ENCODE assay signal across 13 cellular contexts in the genomic region with DNA sequence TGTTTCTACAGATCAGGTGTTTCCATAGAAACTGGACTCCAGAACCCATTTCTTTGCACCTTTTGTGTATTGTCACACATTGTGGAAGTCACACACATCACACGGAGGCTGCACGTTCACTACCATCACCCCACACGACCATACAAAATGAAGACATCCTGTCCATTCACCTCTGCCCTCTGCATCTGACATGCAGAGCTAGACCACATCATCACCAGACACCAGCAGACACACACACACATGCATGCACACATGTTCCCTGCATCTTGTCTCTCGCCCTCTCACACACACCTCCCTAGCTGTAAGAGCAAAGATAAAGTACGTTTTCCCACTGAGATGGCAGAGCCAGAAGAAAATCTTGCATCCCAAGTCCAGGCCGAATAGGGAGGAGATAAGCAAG. TPM values are rescaled to one million over a fixed set of nuclear protein-coding genes. Genes with fewer than 3 reads are reported as not detected.
DNase-seq lines count a peak whose midpoint lies in the region; ATAC-seq, FAIRE-seq and TF ChIP-seq lines count a peak whose summit lies in the region.
"Had no signal": no experiment of that assay in that cellular context is flagged by ENCODE, and none has a peak within 500 bp of the region (broad histone marks: within the 10 kb centered on the region; RNA-seq: fewer than 3 reads in every experiment).

No MANE protein-coding gene starts in this region.

- peak overlapping the region; percentile 32; the same call in 1 of the 2 replicates for H2AK5ac ChIP-seq in IMR-90 (ENCODE audit: low read depth, low read length)

- intact Hi-C loops in IMR-90 (cut with micrococcal nuclease), result loop anchor here (5.0 kb wide), 1 partner anchor 74 kb away; no protein-coding TSS in a partner anchor
- intact Hi-C loops in dorsolateral prefrontal cortex (cut with DNase I), result no loop called here

- no peak overlapping the region; the same call in 1 of the 2 replicates for H3K4me2 ChIP-seq in IMR-90 (ENCODE audit: low read depth, low read length)

- no peak overlapping the region for H2BK5ac ChIP-seq in IMR-90 (ENCODE audit: low read depth, low read length, poor library complexity, severe bottlenecking)

- peak overlapping the region; percentile 6; the same call in 1 of the 3 replicates for H2BK15ac ChIP-seq in IMR-90 (ENCODE audit: low read depth, low read length)

- dilution Hi-C loops in IMR-90 (cut with HindIII; ENCODE audit: low sequenced_read_pairs, unreplicated experiment), result no loop called here

- no peaks in the 10 kb centered on the region for H3K79me1 ChIP-seq in IMR-90 (ENCODE audit: low read depth in 1 of 2, low read length in 2 of 2)

- POLR2A ChIA-PET in IMR-90 (lab: Charles Lee; ENCODE audit: unreplicated experiment), result no interaction called here

- H3K36me3 ChIP-seq in IMR-90 (ENCODE audit: control insufficient read depth, insufficient read depth, low read length) (no peaks in the 10 kb centered on the region), mucosa of rectum (ENCODE audit: control insufficient read depth in 2 of 2, insufficient read depth in 2 of 2, low read length in 2 of 2) (no peaks in the 10 kb centered on the region)

- 60% methylated on average over 1 of the region's 6 CpGs; no CpG with 5 or more reads in 1 of the 2 experiments for WGBS in IMR-90 (ENCODE audit: extremely low coverage in 2 of 2, insufficient read length in 1 of 2), 2 experiments

- H3K4ac ChIP-seq in IMR-90 (ENCODE audit: low read depth, low read length), result peak overlapping the region; percentile 18; the same call in 1 of the 2 replicates

- DNase-seq in IMR-90 (no peak), dorsolateral prefrontal cortex (peak in 1 of 10 donors; percentile 29), superior temporal gyrus (ENCODE audit: extremely low spot score) (peak; percentile 33), urothelium cell line (ENCODE audit: low spot score) (no peak), OCI-M2 (lab: John Stamatoyannopoulos, UW; ENCODE audit: unreplicated experiment) (no peak), epidermal melanocyte (ENCODE audit: insufficient read length, low spot score) (no peak)
- DNase-seq: activated gamma-delta T cell treated with Interleukin-2 at 50 U/mL for 16 hours, AML-193, SHP77, T1000 had no signal

- TF ChIP-seq CTCF in IMR-90 (conservative IDR thresholded peaks at IDR 0.05; ENCODE audit: low read depth, low read length) (no peak), dorsolateral prefrontal cortex (IDR thresholded peaks at IDR 0.05 in 54 of 56, conservative IDR thresholded peaks at IDR 0.05 in 2 of 56; ENCODE audit: low read depth in 1 of 56, partially characterized antibody in 56 of 56) (no peak)

- no peaks in the 10 kb centered on the region for H4K20me1 ChIP-seq in IMR-90 (ENCODE audit: insufficient read depth, low read length)

- TF ChIP-seq POLR2A in IMR-90 (IDR thresholded peaks at IDR 0.05; ENCODE audit: low read depth, low read length), result no peak

- H3K14ac ChIP-seq in IMR-90 (replicated peaks; ENCODE audit: low read depth, low read length), result 0 out of 2 replicates have a peak overlapping the region, but pooled peaks have one; percentile 8

- in situ Hi-C loops in IMR-90 (cut with MboI; ENCODE audit: low sequenced_read_pairs), result no loop called here

- H3K27ac ChIP-seq in IMR-90 (ENCODE audit: insufficient read depth, low read length) (no peak overlapping the region), dorsolateral prefrontal cortex (peak overlapping the region in 58 of 59 donors; percentile 48 to 94 (median 85)), mucosa of rectum (ENCODE audit: low read depth in 2 of 2, low read length in 2 of 2) (peak overlapping the region; percentile 34 to 53)

- no peak overlapping the region for H4K5ac ChIP-seq in IMR-90 (ENCODE audit: low read depth, low read length)

- H3K23ac ChIP-seq in IMR-90 (ENCODE audit: low read depth, low read length), result peak overlapping the region; percentile 28; the same call in 1 of the 2 replicates

- no peak for FAIRE-seq in urothelium cell line (lab: Jason Lieb, UNC)

- H3K4me3 ChIP-seq in IMR-90 (ENCODE audit: insufficient read depth, low read depth, low read length) (no peak overlapping the region), dorsolateral prefrontal cortex (peak overlapping the region in 57 of 59 donors; percentile 3 to 63 (median 44)), mucosa of rectum (ENCODE audit: low read length in 2 of 2) (peak overlapping the region; percentile 43 to 51)

- H2BK120ac ChIP-seq in IMR-90 (ENCODE audit: low read depth, low read length), result peak overlapping the region; percentile 12; the same call in 1 of the 2 replicates

- CTCF ChIA-PET in IMR-90 (lab: Yijun Ruan, JAX), result interaction anchor here (0.6 kb wide), 1 partner anchor 61 kb away, joined by 3 read pairs; no protein-coding TSS in a partner anchor

- no peak for TF ChIP-seq RAD21 in IMR-90 (IDR thresholded peaks at IDR 0.05; ENCODE audit: low read length)

- no TSS peak for BruUV-seq in IMR-90 (replicated peaks; lab: Mats Ljungman, UMichigan)

- H2AK9ac ChIP-seq in IMR-90 (replicated peaks; ENCODE audit: low read depth, low read length, poor library complexity), result no peak overlapping the region

- no peak overlapping the region for H3K18ac ChIP-seq in IMR-90 (ENCODE audit: low read depth, low read length)

- H4K8ac ChIP-seq in IMR-90 (ENCODE audit: low read depth in 2 of 2, low read length in 2 of 2), result no peak overlapping the region

- no peak overlapping the region for H3K56ac ChIP-seq in IMR-90 (ENCODE audit: extremely low read depth, insufficient read depth, low read length)

- H3K9me3 ChIP-seq in IMR-90 (ENCODE audit: control insufficient read depth, insufficient read depth, low read length) (no peaks in the 10 kb centered on the region), mucosa of rectum (ENCODE audit: control insufficient read depth in 2 of 2, low read length in 2 of 2) (no peaks in the 10 kb centered on the region)

- peaks cover 15% of the 10 kb centered on the region for H3K27me3 ChIP-seq in IMR-90 (ENCODE audit: control insufficient read depth, insufficient read depth, low read length)
- H3K27me3 ChIP-seq in dorsolateral prefrontal cortex, result no peaks in the 10 kb centered on the region
- peaks cover 0 to 4% of the 10 kb centered on the region in 2 donors for H3K27me3 ChIP-seq in mucosa of rectum (ENCODE audit: control insufficient read depth in 2 of 2, insufficient read depth in 2 of 2, low read length in 2 of 2)

- no peak overlapping the region for H3K9ac ChIP-seq in IMR-90 (ENCODE audit: low read depth, low read length)
- H3K9ac ChIP-seq in mucosa of rectum (ENCODE audit: low read depth in 1 of 2, low read length in 2 of 2), result peak overlapping the region in 1 of 2 donors; percentile 46

- ATAC-seq in IMR-90 (ENCODE audit: low read depth) (no peak), GM21423 (IDR thresholded peaks at IDR 0.05; ENCODE audit: unreplicated experiment) (no peak)

- peaks cover 21% of the 10 kb centered on the region for H3K4me1 ChIP-seq in IMR-90 (ENCODE audit: control insufficient read depth, insufficient read depth, low read length)
- H3K4me1 ChIP-seq in mucosa of rectum (ENCODE audit: control insufficient read depth in 2 of 2, insufficient read depth in 2 of 2, low read length in 2 of 2), result peaks cover 10 to 15% of the 10 kb centered on the region in 2 donors

- no peak overlapping the region for H2AFZ ChIP-seq in IMR-90 (replicated peaks; ENCODE audit: low read length, poor library complexity)

- H2BK20ac ChIP-seq in IMR-90 (ENCODE audit: low read depth, low read length), result no peak overlapping the region

- no peak overlapping the region for H4K91ac ChIP-seq in IMR-90 (ENCODE audit: insufficient read depth, low read depth, low read length)

- peaks cover 8% of the 10 kb centered on the region; the same call in 1 of the 2 replicates for H3K9me1 ChIP-seq in IMR-90 (ENCODE audit: insufficient read depth, low read length)

TF ChIP-seq in IMR-90, 13 proteins besides CTCF, POLR2A, EP300 and RAD21 (continues in another document):
- TF ChIP-seq RCOR1 (IDR thresholded peaks at IDR 0.05; ENCODE audit: insufficient replicate concordance, low read length) (no peak), RFX5 (IDR thresholded peaks at IDR 0.05; ENCODE audit: low read depth, low read length) (no peak), MAFK (IDR thresholded peaks at IDR 0.05; ENCODE audit: low read depth, low read length) (no peak), BHLHE40 (IDR thresholded peaks at IDR 0.05; ENCODE audit: low read depth, low read length) (no peak), MAZ (IDR thresholded peaks at IDR 0.05; ENCODE audit: borderline replicate concordance, low read depth, low read length) (no peak), CEBPB (IDR thresholded peaks at IDR 0.05; ENCODE audit: low read depth, low read length) (no peak), ELK1 (IDR thresholded peaks at IDR 0.05; ENCODE audit: borderline replicate concordance, low read depth, low read length) (no peak), CHD1 (IDR thresholded peaks at IDR 0.05; ENCODE audit: low read depth, low read length) (no peak), NFE2L2 (IDR thresholded peaks at IDR 0.05; ENCODE audit: low read depth, low read length) (no peak), FOS (IDR thresholded peaks at IDR 0.05; ENCODE audit: low read depth, low read length) (no peak), SMC3 (IDR thresholded peaks at IDR 0.05; ENCODE audit: low read depth, low read length) (no peak), MXI1 (IDR thresholded peaks at IDR 0.05; ENCODE audit: borderline replicate concordance, low read depth, low read length) (no peak)

RNA-seq across cellular contexts. Expression of gene PRELP, which starts 0.6 kb away (rescaled TPM):
- total RNA-seq in IMR-90 (2012; rRNA removed) (under 0.01 TPM in 1 of 2 replicates, not detected in the other), dorsolateral prefrontal cortex (10 to 100 TPM in 104 of 120 experiments, 1 to 10 TPM in 16; 4.5 to 44.2 (median 15.2) TPM)
- 0.47 and 0.56 TPM in 2 replicates for polyA plus RNA-seq in IMR-90 (2012; rRNA removed)
- polyA plus RNA-seq in IMR-90 (2012; cell fraction: cytosol; rRNA removed), result 0.25 and 0.69 TPM in 2 replicates
- 0.14 and 0.26 TPM in 2 replicates for polyA plus RNA-seq in IMR-90 (2012; cell fraction: nucleus; rRNA removed; ENCODE audit: low replicate concordance)
- polyA plus RNA-seq: IgD-negative memory B cell had no signal

RNA-seq across cellular contexts. Expression of gene OPTC, which starts 17.7 kb away (rescaled TPM):
- total RNA-seq in IMR-90 (2012; rRNA removed), result not detected in 2 replicates
- not detected in 2 replicates for polyA plus RNA-seq in IMR-90 (2012; rRNA removed)
- polyA plus RNA-seq in IMR-90 (2012; cell fraction: cytosol; rRNA removed), result not detected in 2 replicates
- not detected in 2 replicates for polyA plus RNA-seq in IMR-90 (2012; cell fraction: nucleus; rRNA removed; ENCODE audit: low replicate concordance)
- total RNA-seq in dorsolateral prefrontal cortex, result 1 to 10 TPM in 1 of 120 experiments, under 1 TPM in 1, not detected in 118; 0.48 to 1.4 TPM
- polyA plus RNA-seq: IgD-negative memory B cell had no signal
